8 cellular contexts compared by ENCODE assay signal in genomic region chr3:157081681-157082210, GRCh38.
DNase-seq lines count a peak whose midpoint lies in the region; ATAC-seq, FAIRE-seq and TF ChIP-seq lines count a peak whose summit lies in the region.

No MANE protein-coding gene starts in this region.

- peak overlapping the region; percentile 97 for H3K27ac ChIP-seq in keratinocyte (ENCODE audit: control insufficient read depth, insufficient read depth, low read length)

- H3K4me3 ChIP-seq in keratinocyte (ENCODE audit: control insufficient read depth in 2 of 3, extremely low read depth in 1 of 3, insufficient read depth in 2 of 3, low read depth in 1 of 3, low read length in 3 of 3) = peak overlapping the region in 2 of 3 experiments; percentile 26 to 45

- H3K4me1 ChIP-seq in keratinocyte (ENCODE audit: control insufficient read depth, extremely low read depth, insufficient read depth, low read length) = peaks cover 41% of the 10 kb centered on the region

- H3K27ac Mint-ChIP-seq in MCF 10A (ENCODE audit: low read depth, unreplicated experiment) = peak overlapping the region; percentile 94

- H2AFZ ChIP-seq in keratinocyte (ENCODE audit: control insufficient read depth, low read length) = no peak overlapping the region

- no peaks in the 10 kb centered on the region for H3K36me3 ChIP-seq in keratinocyte (ENCODE audit: control insufficient read depth in 2 of 2, extremely low read depth in 1 of 2, insufficient read depth in 2 of 2, low read length in 2 of 2)

- H3K9me3 Mint-ChIP-seq in MCF 10A (ENCODE audit: unreplicated experiment) = no peaks in the 10 kb centered on the region

- H3K36me3 Mint-ChIP-seq in MCF 10A (ENCODE audit: insufficient read depth, unreplicated experiment) = no peaks in the 10 kb centered on the region

- TSS peak; percentile 77 for BruUV-seq in MCF 10A (replicated peaks; lab: Mats Ljungman, UMichigan)

- CTCF ChIA-PET in MCF 10A (lab: Yijun Ruan, JAX) = interaction anchor here (0.6 to 13.3 kb wide), 51 partner anchors 10 to 1071 kb away, joined by 3 to 260 read pairs (median 4); partner anchors contain the start of genes SSR3 and TIPARP

- H3K9ac ChIP-seq in keratinocyte (ENCODE audit: control insufficient read depth, extremely low read depth, insufficient read depth, low read length) = peak overlapping the region; percentile 86

- no peaks in the 10 kb centered on the region for H3K9me1 ChIP-seq in keratinocyte (ENCODE audit: control insufficient read depth, extremely low read depth, insufficient read depth, low read length)

- TF ChIP-seq CTCF in MCF 10A (IDR thresholded peaks at IDR 0.05; ENCODE audit: unreplicated experiment) (peak; percentile 97), keratinocyte (optimal IDR thresholded peaks at IDR 0.05 in 1 of 3, IDR thresholded peaks at IDR 0.05 in 1 of 3, conservative IDR thresholded peaks at IDR 0.05 in 1 of 3; ENCODE audit: extremely low read depth in 1 of 3, insufficient read depth in 2 of 3, low read length in 3 of 3) (peak; percentile 97 to 98 (median 97))

- peak; percentile 99 for DNase-seq in SW480 (ENCODE audit: low spot score)
- peak; percentile 90 for DNase-seq in MCF 10A (ENCODE audit: unreplicated experiment)
- DNase-seq in keratinocyte (ENCODE audit: low read depth, low spot score) = peak; percentile 79
- DNase-seq in stimulated activated CD4-positive, alpha-beta T cell treated with anti-CD3 and anti-CD28 coated beads, Interleukin-1b, Interleukin-23, amount 100 ng/mL, for 24 hours (ENCODE audit: low read depth in 4 of 4, low spot score in 1 of 4) = peak; percentile 75 to 85 (median 78)
- no peak for DNase-seq in DMS 273 treated with DMSO at 0.1 percent for 48 hours (lab: John Stamatoyannopoulos, UW)
- DNase-seq in AML-193 (lab: John Stamatoyannopoulos, UW) = no peak

- no peaks in the 10 kb centered on the region for H3K27me3 ChIP-seq in keratinocyte (ENCODE audit: control insufficient read depth, extremely low read depth, insufficient read depth, low read length)

- no peaks in the 10 kb centered on the region for H3K79me2 ChIP-seq in keratinocyte (ENCODE audit: control insufficient read depth, insufficient read depth, low read length)

- peak; percentile 53 for FAIRE-seq in keratinocyte (lab: Jason Lieb, UNC)

- H3K4me2 ChIP-seq in keratinocyte (ENCODE audit: control insufficient read depth, extremely low read depth, insufficient read depth, low read depth, low read length) = peak overlapping the region; percentile 81

- no peak overlapping the region for H3K4me3 Mint-ChIP-seq in MCF 10A (ENCODE audit: unreplicated experiment)

- peak; percentile 69 for ATAC-seq in GM18520 (IDR thresholded peaks at IDR 0.05; ENCODE audit: unreplicated experiment)
- ATAC-seq in HG03045 (IDR thresholded peaks at IDR 0.05; ENCODE audit: unreplicated experiment) = peak; percentile 82

- POLR2A ChIA-PET in MCF 10A (lab: Yijun Ruan, JAX) = interaction anchor here (0.7 to 4.0 kb wide), 29 partner anchors 10 to 532 kb away, joined by 3 to 119 read pairs (median 10); partner anchors contain the start of genes CCNL1, LEKR1, SSR3 and TIPARP

- H3K4me1 Mint-ChIP-seq in MCF 10A (ENCODE audit: insufficient read depth, unreplicated experiment) = peaks cover 23% of the 10 kb centered on the region

- H3K27me3 Mint-ChIP-seq in MCF 10A (ENCODE audit: insufficient read depth, unreplicated experiment) = no peaks in the 10 kb centered on the region

- no peaks in the 10 kb centered on the region for H3K9me3 ChIP-seq in keratinocyte (ENCODE audit: control insufficient read depth, low read depth, low read length)

- dilution Hi-C loops in keratinocyte (cut with MboI; ENCODE audit: extremely low pct_ligation_motif_present, low sequenced_read_pairs) = no loop called here

- intact Hi-C loops in MCF 10A (cut with micrococcal nuclease) = loop anchor here (1.0 to 10.0 kb wide), 9 partner anchors 49 to 931 kb away; partner anchors contain the start of genes LEKR1, SSR3 and TIPARP

- no peaks in the 10 kb centered on the region for H4K20me1 ChIP-seq in keratinocyte (ENCODE audit: control insufficient read depth, extremely low read depth, insufficient read depth, low read length)

Comparison
In these comparisons a context has a peak if more than half of its experiments do, and no peak if none do; other contexts are left out.
1. DNase-seq: peak in SW480 (single experiment), MCF 10A (single experiment), keratinocyte (single experiment) and stimulated activated CD4-positive, alpha-beta T cell treated with anti-CD3 and anti-CD28 coated beads, Interleukin-1b, Interleukin-23, amount 100 ng/mL, for 24 hours (4 of 4); none in DMS 273 treated with DMSO at 0.1 percent for 48 hours (single experiment) and AML-193 (0 of 2).